Comparison of ENCODE assay signal across 29 cellular contexts in the genomic region with DNA sequence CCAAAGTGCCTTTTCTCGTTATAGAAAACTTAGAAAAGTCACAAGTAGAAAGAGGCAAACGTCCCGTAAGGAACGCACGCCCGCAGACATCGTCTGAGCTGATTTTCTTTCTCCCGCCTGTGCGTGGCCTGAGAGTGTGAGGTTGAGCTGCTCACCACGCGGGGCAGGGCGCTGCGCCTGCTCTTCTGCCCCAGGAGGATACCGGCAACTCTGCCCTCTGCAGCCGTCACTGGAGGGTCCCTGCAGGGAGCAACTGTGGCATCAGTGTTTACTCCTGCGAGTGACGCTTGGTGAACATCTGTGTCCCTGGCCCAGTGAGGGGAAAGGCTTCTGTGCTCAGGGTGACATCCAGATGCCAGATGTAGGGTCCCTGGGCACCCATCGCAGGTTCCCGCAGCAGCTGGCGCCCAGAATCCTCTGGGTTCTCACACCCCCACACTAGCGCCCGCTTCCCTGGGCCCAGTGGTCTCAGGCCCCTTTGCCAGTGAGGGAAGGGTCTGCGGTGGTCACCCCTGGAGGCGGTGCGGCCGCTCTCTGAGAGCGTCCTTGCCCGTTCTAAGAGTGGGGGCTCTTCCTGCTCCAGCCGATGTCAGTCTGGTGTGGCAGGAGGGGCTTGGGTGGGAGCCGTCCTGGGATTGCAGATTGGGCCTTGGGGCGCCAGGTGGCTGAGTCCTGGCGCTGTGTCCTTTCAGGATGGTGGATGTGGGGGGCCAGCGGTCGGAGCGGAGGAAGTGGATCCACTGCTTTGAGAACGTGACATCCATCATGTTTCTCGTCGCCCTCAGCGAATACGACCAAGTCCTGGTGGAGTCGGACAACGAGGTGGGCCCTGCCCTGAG. TPM values are rescaled to one million over a fixed set of nuclear protein-coding genes. Genes with fewer than 3 reads are reported as not detected.
"Had no signal": no experiment of that assay in that cellular context is flagged by ENCODE, and none has a peak within 500 bp of the region (broad histone marks: within the 10 kb centered on the region; RNA-seq: fewer than 3 reads in every experiment).

No MANE protein-coding gene starts in this region.

- H3K9me3 Mint-ChIP-seq: activated CD4-positive, alpha-beta memory T cell treated with anti-CD3 and anti-CD28 coated beads for 36 hours; activated CD4-positive, alpha-beta T cell treated with anti-CD3 and anti-CD28 coated beads, Interleukin-2, amount 10 ng/mL, durations not matched to agents 24 days and 14 days; activated T-cell treated with anti-CD3 and anti-CD28 coated beads, Interleukin-2, amount 50 U/mL, for 4 hours; activated T-helper 17 cell treated with anti-CD3 and anti-CD28 coated beads, Interleukin-2, amount 50 U/mL, for 72 hours; dendritic cell treated with granulocyte-macrophage colony-stimulating factor and Interleukin-4, amounts not matched to agents 40 ng/mL and 50 ng/mL, for 4 days; nephron; stimulated activated memory B cell treated with anti-CD40 and anti-IgM and Interleukin-4, amounts not matched to agents 10 μg/mL and 1 μg/mL and 100 μg/mL, for 72 hours had no signal

- H3K4me3 Mint-ChIP-seq: activated CD4-positive, alpha-beta memory T cell treated with anti-CD3 and anti-CD28 coated beads for 36 hours; activated CD4-positive, alpha-beta T cell treated with anti-CD3 and anti-CD28 coated beads, Interleukin-2, amount 10 ng/mL, durations not matched to agents 24 days and 14 days; activated T-cell treated with anti-CD3 and anti-CD28 coated beads, Interleukin-2, amount 50 U/mL, for 4 hours; activated T-helper 17 cell treated with anti-CD3 and anti-CD28 coated beads, Interleukin-2, amount 50 U/mL, for 72 hours; dendritic cell treated with granulocyte-macrophage colony-stimulating factor and Interleukin-4, amounts not matched to agents 40 ng/mL and 50 ng/mL, for 4 days; nephron; stimulated activated memory B cell treated with anti-CD40 and anti-IgM and Interleukin-4, amounts not matched to agents 10 μg/mL and 1 μg/mL and 100 μg/mL, for 72 hours; T-helper 17 cell had no signal

- ATAC-seq: activated T-cell treated with anti-CD3 and anti-CD28 coated beads, Interleukin-2, amount 50 U/mL, for 4 hours; activated T-helper 17 cell treated with anti-CD3 and anti-CD28 coated beads, Interleukin-2, amount 50 U/mL, for 72 hours; foreskin keratinocyte; heart left ventricle; stimulated activated memory B cell treated with anti-CD40 and anti-IgM and Interleukin-4, amounts not matched to agents 10 μg/mL and 1 μg/mL and 100 μg/mL, for 72 hours; T-helper 17 cell had no signal

- DNase-seq: activated CD4-positive, alpha-beta memory T cell treated with anti-CD3 and anti-CD28 coated beads for 36 hours; activated CD4-positive, alpha-beta T cell treated with anti-CD3 and anti-CD28 coated beads, Interleukin-2, amount 10 ng/mL, durations not matched to agents 24 days and 14 days; activated CD4-positive, CD25-positive, alpha-beta regulatory T cell treated with anti-CD3 and anti-CD28 coated beads, Interleukin-2, amount 50 U/mL, for 72 hours; activated gamma-delta T cell treated with Interleukin-2 at 50 U/mL for 16 hours; activated naive CD4-positive, alpha-beta T cell treated with anti-CD3 and anti-CD28 coated beads, Interleukin-2, amount 50 U/mL, for 16 hours; activated T-cell treated with anti-CD3 and anti-CD28 coated beads, Interleukin-2, amount 50 U/mL, for 4 hours; amniotic stem cell; central memory CD4-positive, alpha-beta T cell; effector CD4-positive, alpha-beta T cell; foreskin keratinocyte; mammary epithelial cell; sigmoid colon; small intestine; stimulated activated CD4-positive, alpha-beta T cell treated with anti-CD3 and anti-CD28 coated beads, Interleukin-4, amount 100 ng/mL, for 4 hours; stimulated activated CD8-positive, alpha-beta memory T cell treated with anti-CD3 and anti-CD28 coated beads, Interleukin-4, amount 100 ng/mL, for 48 hours; stomach; T-helper 17 cell; T1000; WERI-Rb-1 had no signal

- H3K27me3 ChIP-seq: esophagus muscularis mucosa, foreskin keratinocyte, heart left ventricle, neutrophil, sigmoid colon, stomach, tibial nerve had no signal

- H3K4me1 Mint-ChIP-seq: activated CD4-positive, alpha-beta T cell treated with anti-CD3 and anti-CD28 coated beads, Interleukin-2, amount 10 ng/mL, durations not matched to agents 24 days and 14 days; activated T-helper 17 cell treated with anti-CD3 and anti-CD28 coated beads, Interleukin-2, amount 50 U/mL, for 72 hours; nephron; stimulated activated memory B cell treated with anti-CD40 and anti-IgM and Interleukin-4, amounts not matched to agents 10 μg/mL and 1 μg/mL and 100 μg/mL, for 72 hours; T-helper 17 cell had no signal

- H3K4me1 ChIP-seq: foreskin keratinocyte had no signal

- H3K9me3 ChIP-seq: esophagus muscularis mucosa, heart left ventricle, neutrophil, sigmoid colon, stomach, tibial nerve had no signal

- H3K36me3 ChIP-seq: neutrophil had no signal

- H3K27ac Mint-ChIP-seq: activated CD4-positive, alpha-beta memory T cell treated with anti-CD3 and anti-CD28 coated beads for 36 hours; activated CD4-positive, alpha-beta T cell treated with anti-CD3 and anti-CD28 coated beads, Interleukin-2, amount 10 ng/mL, durations not matched to agents 24 days and 14 days; activated T-helper 17 cell treated with anti-CD3 and anti-CD28 coated beads, Interleukin-2, amount 50 U/mL, for 72 hours; dendritic cell treated with granulocyte-macrophage colony-stimulating factor and Interleukin-4, amounts not matched to agents 40 ng/mL and 50 ng/mL, for 4 days; nephron; stimulated activated memory B cell treated with anti-CD40 and anti-IgM and Interleukin-4, amounts not matched to agents 10 μg/mL and 1 μg/mL and 100 μg/mL, for 72 hours; T-helper 17 cell had no signal

- H3K4me3 ChIP-seq: esophagus muscularis mucosa, heart left ventricle, sigmoid colon, stomach, tibial nerve had no signal

- H3K27ac ChIP-seq: esophagus muscularis mucosa, foreskin keratinocyte, heart left ventricle, neutrophil, sigmoid colon, stomach, tibial nerve, WERI-Rb-1 had no signal

- H3K27me3 Mint-ChIP-seq: activated CD4-positive, alpha-beta memory T cell treated with anti-CD3 and anti-CD28 coated beads for 36 hours; activated CD4-positive, alpha-beta T cell treated with anti-CD3 and anti-CD28 coated beads, Interleukin-2, amount 10 ng/mL, durations not matched to agents 24 days and 14 days; activated T-helper 17 cell treated with anti-CD3 and anti-CD28 coated beads, Interleukin-2, amount 50 U/mL, for 72 hours; dendritic cell treated with granulocyte-macrophage colony-stimulating factor and Interleukin-4, amounts not matched to agents 40 ng/mL and 50 ng/mL, for 4 days; stimulated activated memory B cell treated with anti-CD40 and anti-IgM and Interleukin-4, amounts not matched to agents 10 μg/mL and 1 μg/mL and 100 μg/mL, for 72 hours; T-helper 17 cell had no signal

- H3K36me3 Mint-ChIP-seq: activated CD4-positive, alpha-beta memory T cell treated with anti-CD3 and anti-CD28 coated beads for 36 hours; stimulated activated memory B cell treated with anti-CD40 and anti-IgM and Interleukin-4, amounts not matched to agents 10 μg/mL and 1 μg/mL and 100 μg/mL, for 72 hours had no signal

RNA-seq across cellular contexts. Expression of a gene that starts 17.4 kb away (rescaled TPM):
- total RNA-seq: osteocyte, renal cortical epithelial cell had no signal
